Comparison of ENCODE assay signal across 1 cellular context in genomic region chr4:109801895-109802319, GRCh38.
TF ChIP-seq lines count a peak whose summit lies in the region.

Gene CFI, minus strand, starts transcription at chr4:109801999. Its CDS starts 28 bp downstream, at chr4:109801971.

TF ChIP-seq in liver, 16 proteins besides CTCF, POLR2A, EP300 and RAD21 (continued from another document):
- TF ChIP-seq REST (IDR thresholded peaks at IDR 0.05) (peak; percentile 23), RXRA (IDR thresholded peaks at IDR 0.05) (peak; percentile 43 to 67), YY1 (IDR thresholded peaks at IDR 0.05) (peak; percentile 89), SP1 (IDR thresholded peaks at IDR 0.05) (peak; percentile 69), NR2F2 (IDR thresholded peaks at IDR 0.05) (no peak), FOXA2 (IDR thresholded peaks at IDR 0.05) (no peak), EGR1 (IDR thresholded peaks at IDR 0.05; ENCODE audit: low read depth in 2 of 2) (no peak), HNF4A (conservative IDR thresholded peaks at IDR 0.05) (peak; percentile 82 to 83), TAF1 (conservative IDR thresholded peaks at IDR 0.05) (peak; percentile 22), JUND (IDR thresholded peaks at IDR 0.05) (peak; percentile 41 to 49), FOXA1 (IDR thresholded peaks at IDR 0.05) (no peak), HNF4G (IDR thresholded peaks at IDR 0.05) (peak; percentile 27)
